ENCODE assay signal across 22 cellular contexts in the genomic region with DNA sequence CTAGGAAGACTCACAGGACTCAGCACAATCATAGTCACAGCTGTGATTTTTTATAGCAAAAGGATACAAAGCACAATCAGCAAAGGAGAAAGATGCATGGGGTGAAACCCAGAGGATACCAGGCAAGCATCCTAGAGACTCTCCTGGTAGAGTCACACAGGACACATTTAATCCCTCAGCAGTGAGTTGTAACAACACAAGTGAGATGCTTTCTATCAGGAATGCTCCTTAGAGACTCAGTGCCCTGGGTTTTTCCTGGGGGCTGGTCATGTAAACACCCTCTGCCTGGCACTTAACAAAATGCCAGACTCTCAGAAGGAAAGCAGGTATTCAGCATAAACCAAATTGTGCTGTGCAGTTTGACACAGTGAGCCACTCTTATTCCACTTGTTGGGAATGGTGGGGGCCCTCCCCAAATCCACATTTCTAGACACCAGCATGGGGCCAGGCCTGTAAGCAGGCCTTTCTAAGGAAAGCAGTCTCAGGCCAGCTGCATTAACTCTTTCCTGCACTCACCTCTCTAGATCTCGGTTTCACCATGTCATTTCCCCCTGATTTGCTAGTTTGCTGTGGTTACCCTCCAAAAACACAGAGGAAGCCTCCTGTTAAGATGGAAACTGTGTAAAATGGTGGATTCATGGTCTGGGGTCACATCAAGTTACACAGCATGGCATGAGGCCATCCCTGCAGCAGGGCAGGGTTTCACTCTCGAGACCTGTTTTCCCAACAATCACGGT. TPM values are rescaled to one million over a fixed set of nuclear protein-coding genes. Genes with fewer than 3 reads are reported as not detected.
DNase-seq lines count a peak whose midpoint lies in the region; ATAC-seq and TF ChIP-seq lines count a peak whose summit lies in the region.
"Had no signal": no experiment of that assay in that cellular context is flagged by ENCODE, and none has a peak within 500 bp of the region (broad histone marks: within the 10 kb centered on the region; RNA-seq: fewer than 3 reads in every experiment).

No MANE protein-coding gene starts in this region.

- H3K9me3 Mint-ChIP-seq in CD4-positive, alpha-beta memory T cell: peaks cover 0 to 6% (median 2%) of the 10 kb centered on the region in 8 donors
- H3K9me3 Mint-ChIP-seq in CD8-positive, alpha-beta memory T cell: peaks cover 0 to 1% (median 0%) of the 10 kb centered on the region in 5 donors
- H3K9me3 Mint-ChIP-seq in activated CD4-positive, alpha-beta memory T cell treated with anti-CD3 and anti-CD28 coated beads for 36 hours: no peaks in the 10 kb centered on the region
- H3K9me3 Mint-ChIP-seq in mesothelial cell of epicardium: peaks cover 2% of the 10 kb centered on the region

- H3K27me3 ChIP-seq in CD4-positive, alpha-beta memory T cell (ENCODE audit: insufficient read depth, low read length): no peaks in the 10 kb centered on the region
- H3K27me3 ChIP-seq in CD8-positive, alpha-beta memory T cell (ENCODE audit: insufficient read depth, low read length, poor library complexity, severe bottlenecking): no peaks in the 10 kb centered on the region
- H3K27me3 ChIP-seq in tibial artery: no peaks in the 10 kb centered on the region
- H3K27me3 ChIP-seq: stomach had no signal

- H3K9me3 ChIP-seq in CD4-positive, alpha-beta memory T cell (ENCODE audit: control insufficient read depth in 1 of 2, low read length in 2 of 2): no peaks in the 10 kb centered on the region
- no peaks in the 10 kb centered on the region for H3K9me3 ChIP-seq in CD8-positive, alpha-beta memory T cell (ENCODE audit: low read length)
- H3K9me3 ChIP-seq in tibial artery: no peaks in the 10 kb centered on the region
- H3K9me3 ChIP-seq: HAP-1, stomach had no signal

- peaks cover 9% of the 10 kb centered on the region for H3K36me3 ChIP-seq in CD4-positive, alpha-beta memory T cell (ENCODE audit: insufficient read depth, low read length)
- peaks cover 6% of the 10 kb centered on the region for H3K36me3 ChIP-seq in CD8-positive, alpha-beta memory T cell (ENCODE audit: insufficient read depth, low read length)
- peaks cover 19 to 60% (median 21%) of the 10 kb centered on the region in 3 donors for H3K36me3 ChIP-seq in tibial artery

- ATAC-seq in left cardiac atrium (no peak), GM19467 (IDR thresholded peaks at IDR 0.05; ENCODE audit: unreplicated experiment) (no peak)
- ATAC-seq: CD8-positive, alpha-beta T cell; left ventricle myocardium superior; psoas muscle had no signal

- no peak overlapping the region for H3K27ac ChIP-seq in CD4-positive, alpha-beta memory T cell (ENCODE audit: low read depth, low read length)
- no peak overlapping the region for H3K27ac ChIP-seq in CD8-positive, alpha-beta memory T cell (ENCODE audit: low read depth, low read length)
- no peak overlapping the region for H3K27ac ChIP-seq in tibial artery
- H3K27ac ChIP-seq: psoas muscle had no signal

- H3K27ac Mint-ChIP-seq in CD4-positive, alpha-beta memory T cell: peak overlapping the region in 6 of 7 donors; percentile 6 to 85 (median 30)
- H3K27ac Mint-ChIP-seq in CD8-positive, alpha-beta memory T cell: peak overlapping the region in 5 of 8 donors; percentile 23 to 76 (median 43)
- H3K27ac Mint-ChIP-seq in activated CD4-positive, alpha-beta memory T cell treated with anti-CD3 and anti-CD28 coated beads for 36 hours: peak overlapping the region; percentile 39
- H3K27ac Mint-ChIP-seq in mesothelial cell of epicardium: peak overlapping the region; percentile 21
- H3K27ac Mint-ChIP-seq: CD8-positive, alpha-beta T cell had no signal

- no peak overlapping the region for H3K4me3 Mint-ChIP-seq in CD4-positive, alpha-beta memory T cell
- no peak overlapping the region for H3K4me3 Mint-ChIP-seq in CD8-positive, alpha-beta memory T cell
- no peak overlapping the region for H3K4me3 Mint-ChIP-seq in activated CD4-positive, alpha-beta memory T cell treated with anti-CD3 and anti-CD28 coated beads for 36 hours
- no peak overlapping the region for H3K4me3 Mint-ChIP-seq in mesothelial cell of epicardium
- H3K4me3 Mint-ChIP-seq: CD8-positive, alpha-beta T cell had no signal

- no peak for DNase-seq in CD4-positive, alpha-beta memory T cell
- DNase-seq in CD8-positive, alpha-beta memory T cell: no peak
- no peak for DNase-seq in activated CD4-positive, alpha-beta memory T cell treated with anti-CD3 and anti-CD28 coated beads for 36 hours
- DNase-seq in mesothelial cell of epicardium (ENCODE audit: low spot score in 2 of 2, unreplicated experiment in 2 of 2) (no peak), tibial artery (no peak), left cardiac atrium (no peak), NCI-H82 (lab: John Stamatoyannopoulos, UW) (no peak)
- DNase-seq: activated CD4-positive, alpha-beta T cell treated with anti-CD3 and anti-CD28 coated beads for 4 hours; activated T-cell treated with anti-CD3 and anti-CD28 coated beads, Interleukin-2, amount 50 U/mL, for 1 hour; CD8-positive, alpha-beta T cell; left ventricle myocardium superior; NCI-H1105 treated with DMSO at 0.1 percent for 48 hours; NCI-H510A; psoas muscle; RPMI8226; stomach had no signal

- no peak overlapping the region for H3K4me3 ChIP-seq in CD4-positive, alpha-beta memory T cell (ENCODE audit: low read length in 2 of 2)
- H3K4me3 ChIP-seq in CD8-positive, alpha-beta memory T cell (ENCODE audit: low read length): no peak overlapping the region
- no peak overlapping the region for H3K4me3 ChIP-seq in tibial artery
- H3K4me3 ChIP-seq: HAP-1, psoas muscle, stomach had no signal

- intact Hi-C loops in CD4-positive, alpha-beta memory T cell (cut with micrococcal nuclease): no loop called here
- intact Hi-C loops in activated CD4-positive, alpha-beta memory T cell treated with anti-CD3 and anti-CD28 coated beads for 36 hours (cut with micrococcal nuclease): no loop called here
- intact Hi-C loops in tibial artery (cut with DNase I; ENCODE audit: low total_unique reads): no loop called here
- intact Hi-C loops in left cardiac atrium (cut with DNase I): no loop called here

- POLR2A ChIA-PET in CD4-positive, alpha-beta memory T cell (lab: Charles Lee; ENCODE audit: partially characterized antibody): no interaction called here
- POLR2A ChIA-PET in CD8-positive, alpha-beta memory T cell (lab: Charles Lee): no interaction called here
- POLR2A ChIA-PET in activated CD4-positive, alpha-beta memory T cell treated with anti-CD3 and anti-CD28 coated beads for 36 hours (lab: Charles Lee): no interaction called here

- H3K4me1 Mint-ChIP-seq in CD4-positive, alpha-beta memory T cell: peaks cover 5 to 14% (median 9%) of the 10 kb centered on the region in 4 donors
- H3K4me1 Mint-ChIP-seq in CD8-positive, alpha-beta memory T cell: peaks cover 10 to 25% (median 24%) of the 10 kb centered on the region in 3 donors
- peaks cover 15% of the 10 kb centered on the region for H3K4me1 Mint-ChIP-seq in activated CD4-positive, alpha-beta memory T cell treated with anti-CD3 and anti-CD28 coated beads for 36 hours (ENCODE audit: low read depth)
- H3K4me1 Mint-ChIP-seq in mesothelial cell of epicardium: no peaks in the 10 kb centered on the region

- CTCF ChIA-PET in CD4-positive, alpha-beta memory T cell (lab: Charles Lee; ENCODE audit: partially characterized antibody): no interaction called here
- CTCF ChIA-PET in CD8-positive, alpha-beta memory T cell (lab: Charles Lee): no interaction called here
- CTCF ChIA-PET in activated CD4-positive, alpha-beta memory T cell treated with anti-CD3 and anti-CD28 coated beads for 36 hours (lab: Charles Lee): no interaction called here

- TF ChIP-seq CTCF in mesothelial cell of epicardium (IDR thresholded peaks at IDR 0.05; ENCODE audit: unreplicated experiment) (no peak), tibial artery (IDR thresholded peaks at IDR 0.05) (no peak)

- H3K4me1 ChIP-seq in CD4-positive, alpha-beta memory T cell (ENCODE audit: insufficient read depth, low read length): no peaks in the 10 kb centered on the region
- H3K4me1 ChIP-seq in CD8-positive, alpha-beta memory T cell (ENCODE audit: insufficient read depth, low read length): no peaks in the 10 kb centered on the region
- H3K4me1 ChIP-seq in tibial artery: no peaks in the 10 kb centered on the region

- peaks cover 46 to 64% of the 10 kb centered on the region in 2 donors for H3K36me3 Mint-ChIP-seq in CD4-positive, alpha-beta memory T cell
- peaks cover 16 to 76% (median 29%) of the 10 kb centered on the region in 3 donors for H3K36me3 Mint-ChIP-seq in CD8-positive, alpha-beta memory T cell
- H3K36me3 Mint-ChIP-seq in activated CD4-positive, alpha-beta memory T cell treated with anti-CD3 and anti-CD28 coated beads for 36 hours: peaks cover 65% of the 10 kb centered on the region
- peaks cover 48% of the 10 kb centered on the region for H3K36me3 Mint-ChIP-seq in mesothelial cell of epicardium

- no peaks in the 10 kb centered on the region for H3K27me3 Mint-ChIP-seq in CD4-positive, alpha-beta memory T cell
- no peaks in the 10 kb centered on the region for H3K27me3 Mint-ChIP-seq in CD8-positive, alpha-beta memory T cell
- H3K27me3 Mint-ChIP-seq in activated CD4-positive, alpha-beta memory T cell treated with anti-CD3 and anti-CD28 coated beads for 36 hours: no peaks in the 10 kb centered on the region
- no peaks in the 10 kb centered on the region for H3K27me3 Mint-ChIP-seq in mesothelial cell of epicardium (ENCODE audit: low read depth)

RNA-seq across cellular contexts. Expression of gene RNU4ATAC, which starts 16.9 kb away (rescaled TPM):
- total RNA-seq in CD4-positive, alpha-beta memory T cell: not detected
- polyA plus RNA-seq in CD4-positive, alpha-beta memory T cell: not detected
- not detected for total RNA-seq in CD8-positive, alpha-beta memory T cell
- not detected for polyA plus RNA-seq in CD8-positive, alpha-beta memory T cell
- not detected for total RNA-seq in activated CD4-positive, alpha-beta memory T cell treated with anti-CD3 and anti-CD28 coated beads for 36 hours
- total RNA-seq in mesothelial cell of epicardium (not detected in 3 replicates), left cardiac atrium (10 to 100 TPM in 1 of 2 donors, not detected in 1; 24.3 TPM)
- total RNA-seq: CD8-positive, alpha-beta T cell; left ventricle myocardium superior; psoas muscle; skeletal muscle tissue; ureter had no signal
- polyA plus RNA-seq: adipose tissue, neural cell, psoas muscle, stomach had no signal
